ENCODE assay signal across 8 cellular contexts in genomic region chrX:130902783-130903613, GRCh38. TPM values are rescaled to one million over a fixed set of nuclear protein-coding genes. Genes with fewer than 3 reads are reported as not detected.
DNase-seq lines count a peak whose midpoint lies in the region; ATAC-seq, FAIRE-seq and TF ChIP-seq lines count a peak whose summit lies in the region.

Gene ENOX2 (minus strand): TSS chrX:130903209. CDS start chrX:130703216, 199,993 bp downstream.

- peak; percentile 67 for DNase-seq in GM12892 (ENCODE audit: insufficient read length)
- DNase-seq in NCI-H146 (lab: John Stamatoyannopoulos, UW): peak; percentile 95
- peak; percentile 59 to 92 (median 74) for DNase-seq in T-helper 1 cell
- DNase-seq in amniotic epithelial cell (ENCODE audit: low read depth): peak; percentile 98
- peak; percentile 92 for DNase-seq in left cardiac atrium
- DNase-seq in progenitor cell of endocrine pancreas (ENCODE audit: low spot score, unreplicated experiment): peak; percentile 91
- peak; percentile 92 for DNase-seq in ureter (ENCODE audit: low spot score)

- peaks cover 5% of the 10 kb centered on the region for H3K27me3 Mint-ChIP-seq in progenitor cell of endocrine pancreas

- TF ChIP-seq POLR2A in GM12892 (IDR thresholded peaks at IDR 0.05; ENCODE audit: low read depth, low read length): peak; percentile 39; the same call in 1 of the 2 replicates

- no peak for TF ChIP-seq CTCF in progenitor cell of endocrine pancreas (IDR thresholded peaks at IDR 0.05; ENCODE audit: unreplicated experiment)

- H3K4me3 Mint-ChIP-seq in progenitor cell of endocrine pancreas (ENCODE audit: low read depth): no peak within 1 kb of the TSS

- H3K4me1 Mint-ChIP-seq in progenitor cell of endocrine pancreas (ENCODE audit: low read depth): peaks cover 5% of the 10 kb centered on the region

- no peak within 1 kb of the TSS for H3K27ac Mint-ChIP-seq in progenitor cell of endocrine pancreas

- ATAC-seq in HG02852 (IDR thresholded peaks at IDR 0.05; ENCODE audit: unreplicated experiment) (peak; percentile 98), left cardiac atrium (peak; percentile 99 to 100)

- peak; percentile 89 for FAIRE-seq in GM12892 (lab: Jason Lieb, UNC)

- intact Hi-C loops in left cardiac atrium (cut with DNase I): no loop called here

- H3K9me3 Mint-ChIP-seq in progenitor cell of endocrine pancreas (ENCODE audit: low read depth): no peaks in the 10 kb centered on the region

- no peaks in the 10 kb centered on the region for H3K36me3 Mint-ChIP-seq in progenitor cell of endocrine pancreas (ENCODE audit: insufficient read depth)

RNA-seq across cellular contexts. Expression of gene ENOX2, which starts in this region (rescaled TPM):
- polyA plus RNA-seq in GM12892 (2012; ENCODE audit: missing spikeins): 6.8 TPM
- total RNA-seq in left cardiac atrium: 10 to 100 TPM; 13.7 to 15.9 TPM
- 16.6 and 19.8 TPM in 2 replicates for total RNA-seq in progenitor cell of endocrine pancreas
- 21.0 TPM for total RNA-seq in ureter

Comparison
In these comparisons a context has a peak if more than half of its experiments do, and no peak if none do; other contexts are left out.
1. Peak in every context shown above with its lines: DNase-seq and ATAC-seq.